In genomic region chr2:174836345-174836999, GRCh38 we compare ENCODE assay signal across 11 cellular contexts.
DNase-seq lines count a peak whose midpoint lies in the region; ATAC-seq and TF ChIP-seq lines count a peak whose summit lies in the region.
"Had no signal": no experiment of that assay in that cellular context is flagged by ENCODE, and none has a peak within 500 bp of the region (broad histone marks: within the 10 kb centered on the region; RNA-seq: fewer than 3 reads in every experiment).

No MANE protein-coding gene starts in this region.

- TF ChIP-seq CTCF in omental fat pad (IDR thresholded peaks at IDR 0.05) = no peak

- peak; percentile 97 for DNase-seq in ELR (ENCODE audit: low read depth)
- DNase-seq in NCI-H446 treated with DMSO at 0.1 percent for 48 hours (lab: John Stamatoyannopoulos, UW) = peak; percentile 76
- DNase-seq in dedifferentiated amniotic fluid mesenchymal stem cell (ENCODE audit: extremely low spot score) = peak; percentile 68
- DNase-seq in omental fat pad (ENCODE audit: low spot score) = no peak
- no peak for DNase-seq in GDM1 (lab: John Stamatoyannopoulos, UW)
- DNase-seq: MM.1S, spleen, transverse colon had no signal

- ATAC-seq in omental fat pad (ENCODE audit: low FRiP score) = peak; percentile 86
- no peak for ATAC-seq in HG02623 (IDR thresholded peaks at IDR 0.05; ENCODE audit: unreplicated experiment)
- ATAC-seq in HG03139 (IDR thresholded peaks at IDR 0.05; ENCODE audit: unreplicated experiment) = no peak
- ATAC-seq in GM19452 (IDR thresholded peaks at IDR 0.05; ENCODE audit: unreplicated experiment) = no peak

Comparison
In these comparisons a context has a peak if more than half of its experiments do, and no peak if none do; other contexts are left out.
1. DNase-seq: peak in ELR (single experiment), NCI-H446 treated with DMSO at 0.1 percent for 48 hours (single experiment) and dedifferentiated amniotic fluid mesenchymal stem cell (single experiment); none in omental fat pad (single experiment) and GDM1 (single experiment).